22 cellular contexts compared by ENCODE assay signal in the genomic region with DNA sequence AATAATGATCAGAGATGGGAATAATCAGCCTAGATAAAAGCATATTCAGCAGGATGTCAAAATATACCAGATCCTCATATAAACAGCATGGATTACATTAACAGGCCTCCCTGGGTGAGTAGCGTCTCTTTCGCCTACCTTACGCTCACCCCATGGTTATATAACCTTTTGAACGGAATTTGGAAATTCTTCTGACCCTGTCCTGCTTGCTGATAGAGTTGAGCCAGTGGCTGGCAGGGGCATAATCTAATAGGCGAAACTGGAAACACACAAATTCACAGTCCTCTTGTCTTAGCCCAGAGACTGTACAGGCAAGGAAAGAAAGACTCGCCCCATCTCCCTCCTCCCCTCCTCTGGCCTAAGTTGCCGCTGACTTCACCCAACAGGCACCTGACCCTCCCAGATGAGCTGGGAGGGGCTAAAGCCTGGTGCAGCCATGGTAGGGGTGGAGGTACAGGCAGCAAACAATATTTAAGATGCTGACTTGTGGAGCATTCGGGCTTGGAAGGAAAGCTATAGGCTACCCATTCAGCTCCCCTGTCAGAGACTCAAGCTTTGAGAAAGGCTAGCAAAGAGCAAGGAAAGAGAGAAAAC. TPM values are rescaled to one million over a fixed set of nuclear protein-coding genes. Genes with fewer than 3 reads are reported as not detected.
DNase-seq lines count a peak whose midpoint lies in the region; ATAC-seq and TF ChIP-seq lines count a peak whose summit lies in the region.
"Had no signal": no experiment of that assay in that cellular context is flagged by ENCODE, and none has a peak within 500 bp of the region (broad histone marks: within the 10 kb centered on the region; RNA-seq: fewer than 3 reads in every experiment).

A gene with protein sequence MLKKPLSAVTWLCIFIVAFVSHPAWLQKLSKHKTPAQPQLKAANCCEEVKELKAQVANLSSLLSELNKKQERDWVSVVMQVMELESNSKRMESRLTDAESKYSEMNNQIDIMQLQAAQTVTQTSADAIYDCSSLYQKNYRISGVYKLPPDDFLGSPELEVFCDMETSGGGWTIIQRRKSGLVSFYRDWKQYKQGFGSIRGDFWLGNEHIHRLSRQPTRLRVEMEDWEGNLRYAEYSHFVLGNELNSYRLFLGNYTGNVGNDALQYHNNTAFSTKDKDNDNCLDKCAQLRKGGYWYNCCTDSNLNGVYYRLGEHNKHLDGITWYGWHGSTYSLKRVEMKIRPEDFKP (plus strand): TSS at position 498 of the 594 bp plus-strand sequence. CDS start 225 bp downstream, outside the sequence.

- H3K9me3 Mint-ChIP-seq in MCF 10A (ENCODE audit: unreplicated experiment) (no peaks in the 10 kb centered on the region), nephron (no peaks in the 10 kb centered on the region)

- dilution Hi-C loops in mammary epithelial cell (cut with HindIII; ENCODE audit: low sequenced_read_pairs): no loop called here

- CTCF ChIA-PET in MCF 10A (lab: Yijun Ruan, JAX) (interaction anchor here (1.2 kb wide), 1 partner anchor 52 kb away, joined by 7 read pairs; no protein-coding TSS in a partner anchor), mammary epithelial cell (lab: Charles Lee; ENCODE audit: low non-redundant PET) (no interaction called here)

- POLR2A ChIA-PET in MCF 10A (lab: Yijun Ruan, JAX): interaction anchor here (0.7 to 0.8 kb wide), 2 partner anchors 30 to 72 kb away, joined by 3 read pairs; no protein-coding TSS in a partner anchor

- no peak within 1 kb of the TSS for H3K4me3 ChIP-seq in mammary epithelial cell (replicated peaks in 1 of 3; ENCODE audit: insufficient read depth in 1 of 3, low read depth in 2 of 3, low read length in 3 of 3)
- no peak within 1 kb of the TSS for H3K4me3 ChIP-seq in thoracic aorta
- H3K4me3 ChIP-seq in ovary: no peak within 1 kb of the TSS
- H3K4me3 ChIP-seq: BLaER1 treated with 17β-estradiol and CSF1 and Interleukin-3, amounts not matched to agents 10 nM and 100 nM had no signal

- no peaks in the 10 kb centered on the region for H3K79me2 ChIP-seq in mammary epithelial cell (ENCODE audit: insufficient read depth, low read length)

- no peak for TF ChIP-seq POLR2A in ovary (IDR thresholded peaks at IDR 0.05)

- H3K4me3 Mint-ChIP-seq in MCF 10A (ENCODE audit: unreplicated experiment) (no peak within 1 kb of the TSS), nephron (no peak within 1 kb of the TSS)

- H3K4me2 ChIP-seq in mammary epithelial cell (ENCODE audit: insufficient read depth, low read depth, low read length): no peak within 1 kb of the TSS
- H3K4me2 ChIP-seq: BLaER1 treated with 17β-estradiol and CSF1 and Interleukin-3, amounts not matched to agents 10 nM and 100 nM; KMS-11 had no signal

- DNase-seq in MCF 10A (ENCODE audit: unreplicated experiment) (no peak), mammary epithelial cell (no peak), left cardiac atrium (no peak), thoracic aorta (ENCODE audit: low spot score) (no peak), ovary (no peak), NCI-H2196 treated with DMSO at 0.1 percent for 48 hours (lab: John Stamatoyannopoulos, UW; ENCODE audit: unreplicated experiment) (no peak), NCI-H1417 treated with DMSO at 0.1 percent for 48 hours (lab: John Stamatoyannopoulos, UW) (no peak)
- DNase-seq: activated CD4-positive, alpha-beta T cell treated with anti-CD3 and anti-CD28 coated beads for 48 hours; activated CD8-positive, alpha-beta memory T cell treated with anti-CD3 and anti-CD28 coated beads, Interleukin-2, amount 50 U/mL, for 4 hours; activated gamma-delta T cell treated with Interleukin-2 at 50 U/mL for 16 hours; anterior cingulate cortex; midbrain; NCI-H1930; NCI-H510A treated with DMSO at 0.1 percent for 48 hours; occipital lobe; small intestine; stimulated activated CD4-positive, alpha-beta T cell treated with anti-CD3 and anti-CD28 coated beads, Interleukin-4, amount 100 ng/mL, for 24 hours had no signal

- no peak within 1 kb of the TSS for H2AFZ ChIP-seq in mammary epithelial cell (ENCODE audit: low read depth, low read length)

- intact Hi-C loops in MCF 10A (cut with micrococcal nuclease) (no loop called here), mammary epithelial cell (cut with micrococcal nuclease) (no loop called here), left cardiac atrium (cut with DNase I) (no loop called here), ovary (cut with DNase I) (no loop called here)

- in situ Hi-C loops in mammary epithelial cell (cut with MboI; ENCODE audit: low sequenced_read_pairs in 2 of 2): no loop called here

- TF ChIP-seq EP300 in ovary (IDR thresholded peaks at IDR 0.05): no peak

- H3K4me1 Mint-ChIP-seq in MCF 10A (ENCODE audit: insufficient read depth, unreplicated experiment) (no peaks in the 10 kb centered on the region), nephron (peaks cover 6% of the 10 kb centered on the region)

- no peak within 1 kb of the TSS for H3K9ac ChIP-seq in mammary epithelial cell (ENCODE audit: insufficient read depth, low read length)
- H3K9ac ChIP-seq: BLaER1 treated with 17β-estradiol and CSF1 and Interleukin-3, amounts not matched to agents 10 nM and 100 nM; KMS-11 had no signal

- H3K27me3 Mint-ChIP-seq in MCF 10A (ENCODE audit: insufficient read depth, unreplicated experiment) (no peaks in the 10 kb centered on the region), nephron (ENCODE audit: low read depth) (no peaks in the 10 kb centered on the region)

- WGBS in mammary epithelial cell (ENCODE audit: low coverage, missing lambda C conversion rate): 77% methylated on average over 8 of the region's 8 CpGs
- WGBS in ovary, 3 donors: 92 to 95% (median 93%) methylated on average over 8 of the region's 8 CpGs

- H3K36me3 ChIP-seq in mammary epithelial cell (ENCODE audit: insufficient read depth, low read length) (peaks cover 7% of the 10 kb centered on the region), thoracic aorta (peaks cover 11% of the 10 kb centered on the region), ovary (no peaks in the 10 kb centered on the region)

- no peaks in the 10 kb centered on the region for H3K27me3 ChIP-seq in mammary epithelial cell (ENCODE audit: insufficient read depth, low read length)
- H3K27me3 ChIP-seq in thoracic aorta (replicated peaks; ENCODE audit: insufficient read depth): no peaks in the 10 kb centered on the region
- no peaks in the 10 kb centered on the region for H3K27me3 ChIP-seq in ovary
- H3K27me3 ChIP-seq: BLaER1 treated with 17β-estradiol and CSF1 and Interleukin-3, amounts not matched to agents 10 nM and 100 nM had no signal

- H3K36me3 Mint-ChIP-seq in MCF 10A (ENCODE audit: insufficient read depth, unreplicated experiment): peaks cover 66% of the 10 kb centered on the region
- H3K36me3 Mint-ChIP-seq in nephron (ENCODE audit: low read depth): peaks cover 38% of the 10 kb centered on the region

- H3K27ac Mint-ChIP-seq in MCF 10A (ENCODE audit: low read depth, unreplicated experiment) (peak within 1 kb of the TSS; percentile 51), nephron (peak within 1 kb of the TSS in 2 of 3 experiments; percentile 41 to 75)

- no peaks in the 10 kb centered on the region for H3K4me1 ChIP-seq in mammary epithelial cell (ENCODE audit: insufficient read depth, low read length)
- H3K4me1 ChIP-seq in thoracic aorta (ENCODE audit: control insufficient read depth in 1 of 2, low read depth in 2 of 2): peaks cover 11 to 25% of the 10 kb centered on the region in 2 donors
- H3K4me1 ChIP-seq in ovary (ENCODE audit: insufficient read depth): peaks cover 3% of the 10 kb centered on the region
- H3K4me1 ChIP-seq: BLaER1 treated with 17β-estradiol and CSF1 and Interleukin-3, amounts not matched to agents 10 nM and 100 nM had no signal

- BruUV-seq in MCF 10A (replicated peaks; lab: Mats Ljungman, UMichigan) (no TSS peak), mammary epithelial cell (replicated peaks; lab: Mats Ljungman, UMichigan) (no TSS peak)

- H3K9me3 ChIP-seq in mammary epithelial cell (replicated peaks; ENCODE audit: insufficient read depth, low read length) (no peaks in the 10 kb centered on the region), thoracic aorta (no peaks in the 10 kb centered on the region), ovary (no peaks in the 10 kb centered on the region)
- H3K9me3 ChIP-seq: BLaER1 treated with 17β-estradiol and CSF1 and Interleukin-3, amounts not matched to agents 10 nM and 100 nM had no signal

- H3K27ac ChIP-seq in mammary epithelial cell (ENCODE audit: insufficient read depth, low read depth, low read length) (no peak within 1 kb of the TSS), thoracic aorta (peak within 1 kb of the TSS; percentile 36 to 77), ovary (no peak within 1 kb of the TSS)
- H3K27ac ChIP-seq: BLaER1 treated with 17β-estradiol and CSF1 and Interleukin-3, amounts not matched to agents 10 nM and 100 nM; KMS-11 had no signal

- H4K20me1 ChIP-seq in mammary epithelial cell (ENCODE audit: insufficient read depth, low read length): no peaks in the 10 kb centered on the region

- ATAC-seq in left cardiac atrium (peak; percentile 77 to 91), thoracic aorta (ENCODE audit: insufficient number of reproducible peaks, low FRiP score, low read depth) (no peak)

- no peak for TF ChIP-seq CTCF in MCF 10A (IDR thresholded peaks at IDR 0.05; ENCODE audit: unreplicated experiment)
- no peak for TF ChIP-seq CTCF in mammary epithelial cell (conservative IDR thresholded peaks at IDR 0.05 in 1 of 2, IDR thresholded peaks at IDR 0.05 in 1 of 2; ENCODE audit: extremely low read depth in 1 of 2, insufficient read depth in 1 of 2, low read depth in 1 of 2, low read length in 2 of 2)
- no peak for TF ChIP-seq CTCF in nephron (IDR thresholded peaks at IDR 0.05; ENCODE audit: unreplicated experiment in 3 of 3)
- no peak for TF ChIP-seq CTCF in thoracic aorta (IDR thresholded peaks at IDR 0.05)
- TF ChIP-seq CTCF in ovary (IDR thresholded peaks at IDR 0.05): no peak

RNA-seq across cellular contexts. Expression of the gene that starts here (rescaled TPM):
- total RNA-seq in MCF 10A (2022) (not detected in 2 replicates), mammary epithelial cell (1 to 10 TPM in 1 of 2 donors, not detected in 1; 2.3 TPM), left cardiac atrium (1 to 10 TPM in 1 of 2 donors, under 1 TPM in 1; 0.39 to 3.0 TPM), thoracic aorta (10 to 100 TPM; 19.4 to 37.0 TPM), ovary (1 to 10 TPM in 3 of 7 donors, under 1 TPM in 2, not detected in 2; 0.30 to 4.8 (median 1.4) TPM)
- polyA plus RNA-seq in mammary epithelial cell (not detected), ovary (1 to 10 TPM in 1 of 2 donors, under 1 TPM in 1; 0.08 to 4.1 TPM)
- polyA minus RNA-seq in mammary epithelial cell: not detected
- total RNA-seq: A673, kidney epithelial cell, occipital lobe had no signal

Comparison
In these comparisons a context has a peak if more than half of its experiments do, and no peak if none do; other contexts are left out.
1. H3K27ac ChIP-seq: peak in thoracic aorta (2 of 2); none in mammary epithelial cell (single experiment) and ovary (0 of 2).